Comparison of ENCODE assay signal across 13 cellular contexts in genomic region chr19:7051421-7051820, GRCh38. TPM values are rescaled to one million over a fixed set of nuclear protein-coding genes. Genes with fewer than 3 reads are reported as not detected.
"Had no signal": no experiment of that assay in that cellular context is flagged by ENCODE, and none has a peak within 500 bp of the region (broad histone marks: within the 10 kb centered on the region; RNA-seq: fewer than 3 reads in every experiment).

No MANE protein-coding gene starts in this region.

RNA-seq across cellular contexts. Expression of gene MBD3L2, which starts 2.3 kb away (rescaled TPM):
- total RNA-seq: activated B cell treated with CpG ODN at 0.5 μM for 24 hours; activated CD4-positive, alpha-beta memory T cell treated with anti-CD3 and anti-CD28 coated beads for 36 hours; activated CD4-positive, alpha-beta memory T cell treated with anti-CD3 and anti-CD28 coated beads, Interleukin-2, amount 10 ng/mL, durations not matched to agents 7 days and 5 days; activated CD4-positive, alpha-beta T cell treated with anti-CD3 and anti-CD28 coated beads for 36 hours; activated CD4-positive, alpha-beta T cell treated with anti-CD3 and anti-CD28 coated beads, Interleukin-2, amount 10 ng/mL, durations not matched to agents 7 days and 5 days; activated CD8-positive, alpha-beta memory T cell treated with anti-CD3 and anti-CD28 coated beads for 36 hours; activated CD8-positive, alpha-beta memory T cell treated with anti-CD3 and anti-CD28 coated beads, Interleukin-2, amount 10 ng/mL, durations not matched to agents 7 days and 5 days; activated CD8-positive, alpha-beta T cell treated with anti-CD3 and anti-CD28 coated beads for 36 hours; T-cell; T-helper 1 cell treated with Interleukin-12 subunit alpha and Interleukin-12 subunit beta and Interleukin-4 antibody, amounts not matched to agents 30 ng/mL and 1 ng/mL, for 36 hours; T-helper 17 cell; T-helper 2 cell treated with Interferon-gamma antibody and Interleukin-4, amounts not matched to agents 100 ng/mL and 5 ng/mL, for 36 hours; WTC11 had no signal

RNA-seq across cellular contexts. Expression of gene MBD3L3, which starts 7.1 kb away (rescaled TPM):
- total RNA-seq: activated B cell treated with CpG ODN at 0.5 μM for 24 hours; activated CD4-positive, alpha-beta memory T cell treated with anti-CD3 and anti-CD28 coated beads for 36 hours; activated CD4-positive, alpha-beta memory T cell treated with anti-CD3 and anti-CD28 coated beads, Interleukin-2, amount 10 ng/mL, durations not matched to agents 7 days and 5 days; activated CD4-positive, alpha-beta T cell treated with anti-CD3 and anti-CD28 coated beads for 36 hours; activated CD4-positive, alpha-beta T cell treated with anti-CD3 and anti-CD28 coated beads, Interleukin-2, amount 10 ng/mL, durations not matched to agents 7 days and 5 days; activated CD8-positive, alpha-beta memory T cell treated with anti-CD3 and anti-CD28 coated beads for 36 hours; activated CD8-positive, alpha-beta memory T cell treated with anti-CD3 and anti-CD28 coated beads, Interleukin-2, amount 10 ng/mL, durations not matched to agents 7 days and 5 days; activated CD8-positive, alpha-beta T cell treated with anti-CD3 and anti-CD28 coated beads for 36 hours; T-cell; T-helper 1 cell treated with Interleukin-12 subunit alpha and Interleukin-12 subunit beta and Interleukin-4 antibody, amounts not matched to agents 30 ng/mL and 1 ng/mL, for 36 hours; T-helper 17 cell; T-helper 2 cell treated with Interferon-gamma antibody and Interleukin-4, amounts not matched to agents 100 ng/mL and 5 ng/mL, for 36 hours; WTC11 had no signal

RNA-seq across cellular contexts. Expression of gene MBD3L4, which starts 11.4 kb away (rescaled TPM):
- total RNA-seq: activated B cell treated with CpG ODN at 0.5 μM for 24 hours; activated CD4-positive, alpha-beta memory T cell treated with anti-CD3 and anti-CD28 coated beads for 36 hours; activated CD4-positive, alpha-beta memory T cell treated with anti-CD3 and anti-CD28 coated beads, Interleukin-2, amount 10 ng/mL, durations not matched to agents 7 days and 5 days; activated CD4-positive, alpha-beta T cell treated with anti-CD3 and anti-CD28 coated beads for 36 hours; activated CD4-positive, alpha-beta T cell treated with anti-CD3 and anti-CD28 coated beads, Interleukin-2, amount 10 ng/mL, durations not matched to agents 7 days and 5 days; activated CD8-positive, alpha-beta memory T cell treated with anti-CD3 and anti-CD28 coated beads for 36 hours; activated CD8-positive, alpha-beta memory T cell treated with anti-CD3 and anti-CD28 coated beads, Interleukin-2, amount 10 ng/mL, durations not matched to agents 7 days and 5 days; activated CD8-positive, alpha-beta T cell treated with anti-CD3 and anti-CD28 coated beads for 36 hours; T-cell; T-helper 1 cell treated with Interleukin-12 subunit alpha and Interleukin-12 subunit beta and Interleukin-4 antibody, amounts not matched to agents 30 ng/mL and 1 ng/mL, for 36 hours; T-helper 17 cell; T-helper 2 cell treated with Interferon-gamma antibody and Interleukin-4, amounts not matched to agents 100 ng/mL and 5 ng/mL, for 36 hours; WTC11 had no signal

RNA-seq across cellular contexts. Expression of gene MBD3L5, which starts 21.0 kb away (rescaled TPM):
- total RNA-seq: activated B cell treated with CpG ODN at 0.5 μM for 24 hours; activated CD4-positive, alpha-beta memory T cell treated with anti-CD3 and anti-CD28 coated beads for 36 hours; activated CD4-positive, alpha-beta memory T cell treated with anti-CD3 and anti-CD28 coated beads, Interleukin-2, amount 10 ng/mL, durations not matched to agents 7 days and 5 days; activated CD4-positive, alpha-beta T cell treated with anti-CD3 and anti-CD28 coated beads for 36 hours; activated CD4-positive, alpha-beta T cell treated with anti-CD3 and anti-CD28 coated beads, Interleukin-2, amount 10 ng/mL, durations not matched to agents 7 days and 5 days; activated CD8-positive, alpha-beta memory T cell treated with anti-CD3 and anti-CD28 coated beads for 36 hours; activated CD8-positive, alpha-beta memory T cell treated with anti-CD3 and anti-CD28 coated beads, Interleukin-2, amount 10 ng/mL, durations not matched to agents 7 days and 5 days; activated CD8-positive, alpha-beta T cell treated with anti-CD3 and anti-CD28 coated beads for 36 hours; T-cell; T-helper 1 cell treated with Interleukin-12 subunit alpha and Interleukin-12 subunit beta and Interleukin-4 antibody, amounts not matched to agents 30 ng/mL and 1 ng/mL, for 36 hours; T-helper 17 cell; T-helper 2 cell treated with Interferon-gamma antibody and Interleukin-4, amounts not matched to agents 100 ng/mL and 5 ng/mL, for 36 hours; WTC11 had no signal
